ENCODE assay signal across 10 cellular contexts in the genomic region with DNA sequence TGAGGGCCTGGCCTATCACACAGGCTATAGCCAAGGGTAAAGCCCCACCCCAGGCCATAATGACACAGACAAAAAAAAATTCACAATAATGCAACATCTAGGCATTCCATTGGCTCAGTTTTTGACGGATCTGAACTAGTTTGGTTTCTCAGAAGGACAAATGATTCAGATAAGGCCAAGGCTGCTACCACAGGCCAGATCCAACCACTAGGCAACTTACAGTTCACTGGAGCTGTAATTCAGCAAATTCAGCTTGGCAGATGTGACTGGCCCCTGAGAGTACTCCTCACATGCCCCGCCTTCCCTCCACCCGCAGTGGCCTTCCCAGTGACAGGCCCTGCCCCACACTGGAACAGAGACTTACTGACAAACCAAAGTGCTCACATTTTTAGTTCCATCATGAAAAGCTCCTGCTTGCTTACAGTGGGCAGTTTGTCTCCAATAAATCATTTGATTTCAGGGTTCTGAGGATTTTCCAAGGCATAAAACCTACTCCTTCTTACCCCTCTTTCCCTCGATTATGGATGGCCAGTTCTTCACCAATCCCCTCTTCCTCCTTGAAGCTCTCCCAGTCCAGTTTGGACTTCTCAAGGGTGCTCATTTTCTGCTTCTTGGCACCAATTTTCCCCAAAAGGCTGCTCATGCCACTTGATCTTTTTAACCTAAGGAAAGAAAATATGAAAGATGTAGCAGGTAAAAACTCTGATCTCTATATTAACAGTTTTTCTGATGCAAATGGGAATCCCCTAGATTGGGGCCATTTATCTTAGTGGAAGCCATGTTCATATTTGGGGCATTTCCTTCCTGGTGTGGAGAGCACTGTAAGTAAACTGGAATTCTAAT. TPM values are rescaled to one million over a fixed set of nuclear protein-coding genes. Genes with fewer than 3 reads are reported as not detected.
DNase-seq lines count a peak whose midpoint lies in the region; ATAC-seq, FAIRE-seq and TF ChIP-seq lines count a peak whose summit lies in the region.
"Had no signal": no experiment of that assay in that cellular context is flagged by ENCODE, and none has a peak within 500 bp of the region (broad histone marks: within the 10 kb centered on the region; RNA-seq: fewer than 3 reads in every experiment).

No MANE protein-coding gene starts in this region.

- H3K27me3 ChIP-seq in SJSA1 (replicated peaks) (no peaks in the 10 kb centered on the region), pancreas (no peaks in the 10 kb centered on the region), H7 (ENCODE audit: control insufficient read depth, insufficient read depth, low read length) (no peaks in the 10 kb centered on the region)
- H3K27me3 ChIP-seq: neutrophil had no signal

- intact Hi-C loops in pancreas (cut with DNase I), result loop anchor here in 2 of 3 donors (10.0 kb wide), 1 partner anchor 50 kb away; a partner anchor contains a TSS

- 28 to 43% methylated on average over 4 of the region's 4 CpGs for WGBS in pancreas, 2 donors

- H3K4me1 ChIP-seq in SJSA1 (replicated peaks), result peaks cover 30% of the 10 kb centered on the region
- H3K4me1 ChIP-seq in pancreas, result peaks cover 37 to 57% (median 54%) of the 10 kb centered on the region in 3 donors

- ATAC-seq in pancreas (peak; percentile 65 to 76 (median 67)), HG03378 (IDR thresholded peaks at IDR 0.05; ENCODE audit: unreplicated experiment) (no peak), HG03342 (IDR thresholded peaks at IDR 0.05; ENCODE audit: unreplicated experiment) (no peak)

- H3K27ac ChIP-seq in SJSA1 (peak overlapping the region; percentile 95), pancreas (peak overlapping the region; percentile 80 to 92 (median 92))
- H3K27ac ChIP-seq: KMS-11, neutrophil had no signal

- no peak for TF ChIP-seq CTCF in fibroblast of pulmonary artery (IDR thresholded peaks at IDR 0.05; ENCODE audit: low read length, missing control alignments)
- TF ChIP-seq CTCF in pancreas (IDR thresholded peaks at IDR 0.05), result no peak

- peaks cover 16% of the 10 kb centered on the region for H3K36me3 ChIP-seq in SJSA1
- peaks cover 0 to 18% (median 0%) of the 10 kb centered on the region in 3 donors for H3K36me3 ChIP-seq in pancreas
- peaks cover 16% of the 10 kb centered on the region for H3K36me3 ChIP-seq in H7 (replicated peaks; ENCODE audit: control insufficient read depth, insufficient read depth, low read length)

- no peak for FAIRE-seq in pancreas (lab: Jason Lieb, UNC)

- no peaks in the 10 kb centered on the region for H3K9me3 ChIP-seq in SJSA1 (replicated peaks)
- no peaks in the 10 kb centered on the region for H3K9me3 ChIP-seq in pancreas
- H3K9me3 ChIP-seq: neutrophil had no signal

- H3K4me3 ChIP-seq in SJSA1, result no peak overlapping the region
- H3K4me3 ChIP-seq in fibroblast of pulmonary artery (replicated peaks; ENCODE audit: low read depth, low read length), result no peak overlapping the region
- H3K4me3 ChIP-seq in pancreas, result no peak overlapping the region
- no peak overlapping the region for H3K4me3 ChIP-seq in H7 (ENCODE audit: insufficient read depth, low read depth, low read length)

- DNase-seq in Daoy (ENCODE audit: low read depth) (peak; percentile 82), SJSA1 (ENCODE audit: low read depth in 1 of 2, low spot score in 2 of 2) (peak; percentile 58 to 76), fibroblast of pulmonary artery (ENCODE audit: low read depth) (peak; percentile 89), pancreas (peak; percentile 66 to 88 (median 83)), H7 (no peak), NCI-H526 treated with DMSO at 0.1 percent for 48 hours (lab: John Stamatoyannopoulos, UW) (no peak)

RNA-seq across cellular contexts. Expression of a gene that starts 53.3 kb away (rescaled TPM):
- total RNA-seq in Daoy (2014; rRNA removed; shearing (Covaris generic)), result 39.1 and 43.3 TPM in 2 replicates
- total RNA-seq in SJSA1 (2014; rRNA removed; shearing (Covaris generic)), result 86.6 and 93.5 TPM in 2 replicates
- total RNA-seq in pancreas, result 10 to 100 TPM; 30.1 to 56.9 (median 40.4) TPM
- polyA plus RNA-seq in pancreas, result 10 to 100 TPM; 60.1 to 66.7 TPM
- total RNA-seq in H7 (2014; rRNA removed; shearing (Covaris generic)), result 63.0 and 68.4 TPM in 2 replicates

Comparison
In these comparisons a context has a peak if more than half of its experiments do, and no peak if none do; other contexts are left out.
1. DNase-seq: peak in Daoy (single experiment), SJSA1 (2 of 2), fibroblast of pulmonary artery (single experiment) and pancreas (6 of 6); none in H7 (single experiment) and NCI-H526 treated with DMSO at 0.1 percent for 48 hours (single experiment).
2. ATAC-seq: peak in pancreas (4 of 4); none in HG03378 (single experiment) and HG03342 (single experiment).